ENCODE assay signal across 7 cellular contexts in the genomic region with DNA sequence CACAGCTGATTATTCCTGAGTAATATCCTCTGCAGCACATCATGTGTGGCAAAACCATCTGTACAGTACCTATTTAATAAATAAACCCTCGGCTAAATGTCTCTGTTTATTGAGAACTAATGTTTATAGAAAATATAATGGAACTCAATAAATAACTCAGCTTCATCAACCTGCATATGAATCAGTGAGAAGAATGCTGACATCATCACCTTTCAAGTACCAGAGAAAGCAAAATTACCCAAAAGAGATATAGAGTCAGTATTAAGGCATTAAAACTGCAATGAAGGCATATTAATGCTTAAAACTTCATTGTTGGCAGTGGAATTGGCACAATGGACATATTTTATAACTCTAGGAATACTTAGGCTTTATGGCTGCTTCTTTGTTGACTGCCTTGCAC.
"Had no signal": no experiment of that assay in that cellular context is flagged by ENCODE, and none has a peak within 500 bp of the region (broad histone marks: within the 10 kb centered on the region; RNA-seq: fewer than 3 reads in every experiment).

No MANE protein-coding gene starts in this region.

- H3K9me3 Mint-ChIP-seq: GM23338, HFFc6 had no signal

- H3K36me3 ChIP-seq: HAP-1 had no signal

- H3K4me1 ChIP-seq: HAP-1 had no signal

- H3K9me3 ChIP-seq: HAP-1 had no signal

- ATAC-seq: GM23338, HCT116 had no signal

- DNase-seq: H7, HFFc6, KG1 had no signal

- H3K27ac Mint-ChIP-seq: GM23338, HFFc6 had no signal

- H3K4me3 Mint-ChIP-seq: GM23338, HFFc6 had no signal

- H2AFZ ChIP-seq: GM23338 had no signal

- FAIRE-seq: HTR-8/SVneo had no signal

- H3K4me1 Mint-ChIP-seq: GM23338 had no signal

- H3K4me2 ChIP-seq: GM23338 had no signal

- H3K4me3 ChIP-seq: GM23338, HAP-1 had no signal
